ENCODE assay signal across 8 cellular contexts in genomic region chr10:24483701-24484100, GRCh38.
DNase-seq lines count a peak whose midpoint lies in the region; ATAC-seq and TF ChIP-seq lines count a peak whose summit lies in the region.

No MANE protein-coding gene starts in this region.

- H3K4me3 Mint-ChIP-seq in stimulated activated naive CD8-positive, alpha-beta T cell treated with anti-CD3 and anti-CD28 coated beads, Interleukin-15, amount 100 ng/mL, for 72 hours: no peak overlapping the region

- peaks cover 47% of the 10 kb centered on the region for H3K27me3 Mint-ChIP-seq in stimulated activated naive CD8-positive, alpha-beta T cell treated with anti-CD3 and anti-CD28 coated beads, Interleukin-15, amount 100 ng/mL, for 72 hours

- no peaks in the 10 kb centered on the region for H3K9me3 ChIP-seq in SK-N-MC (ENCODE audit: low read depth, low read length)

- H3K9me3 Mint-ChIP-seq in stimulated activated naive CD8-positive, alpha-beta T cell treated with anti-CD3 and anti-CD28 coated beads, Interleukin-15, amount 100 ng/mL, for 72 hours: peaks cover 0 to 17% of the 10 kb centered on the region in 2 donors

- no peak for TF ChIP-seq CTCF in fibroblast of mammary gland (conservative IDR thresholded peaks at IDR 0.05; ENCODE audit: control insufficient read depth, insufficient read depth, low read depth, low read length)

- H3K27ac ChIP-seq in SK-N-MC: peak overlapping the region; percentile 57; the same call in 1 of the 2 replicates

- no peak overlapping the region for H3K9ac ChIP-seq in SK-N-MC (ENCODE audit: insufficient read length)

- H3K4me3 ChIP-seq in SK-N-MC (no peak overlapping the region), fibroblast of mammary gland (ENCODE audit: control insufficient read depth, low read depth, low read length) (no peak overlapping the region)

- H3K4me1 Mint-ChIP-seq in stimulated activated naive CD8-positive, alpha-beta T cell treated with anti-CD3 and anti-CD28 coated beads, Interleukin-15, amount 100 ng/mL, for 72 hours: no peaks in the 10 kb centered on the region

- no peak overlapping the region for H3K27ac Mint-ChIP-seq in stimulated activated naive CD8-positive, alpha-beta T cell treated with anti-CD3 and anti-CD28 coated beads, Interleukin-15, amount 100 ng/mL, for 72 hours

- DNase-seq in stimulated activated CD4-positive, alpha-beta T cell treated with anti-CD3 and anti-CD28 coated beads, Interleukin-15, amount 100 ng/mL, for 24 hours: peak; percentile 26
- DNase-seq in stimulated activated CD4-positive, alpha-beta T cell treated with anti-CD3 and anti-CD28 coated beads, Interleukin-4, amount 100 ng/mL, for 4 hours: no peak
- DNase-seq in SK-N-MC (ENCODE audit: low read depth, low spot score) (no peak), fibroblast of mammary gland (ENCODE audit: low read depth) (peak; percentile 45), activated gamma-delta T cell treated with Interleukin-2 at 50 U/mL for 16 hours (no peak), midbrain (lab: John Stamatoyannopoulos, UW) (no peak)
- no peak for DNase-seq in stimulated activated naive CD8-positive, alpha-beta T cell treated with anti-CD3 and anti-CD28 coated beads, Interleukin-15, amount 100 ng/mL, for 72 hours

- peak; percentile 93 for ATAC-seq in HG03196 (IDR thresholded peaks at IDR 0.05; ENCODE audit: unreplicated experiment)
- peak; percentile 87 for ATAC-seq in stimulated activated naive CD8-positive, alpha-beta T cell treated with anti-CD3 and anti-CD28 coated beads, Interleukin-15, amount 100 ng/mL, for 72 hours

- H3K36me3 ChIP-seq in SK-N-MC (ENCODE audit: insufficient read depth, low read length): no peaks in the 10 kb centered on the region; the same call in 1 of the 2 replicates

Comparison
In these comparisons a context has a peak if more than half of its experiments do, and no peak if none do; other contexts are left out.
1. DNase-seq: peak in stimulated activated CD4-positive, alpha-beta T cell treated with anti-CD3 and anti-CD28 coated beads, Interleukin-15, amount 100 ng/mL, for 24 hours (single experiment) and fibroblast of mammary gland (single experiment); none in stimulated activated CD4-positive, alpha-beta T cell treated with anti-CD3 and anti-CD28 coated beads, Interleukin-4, amount 100 ng/mL, for 4 hours (0 of 2), SK-N-MC (single experiment), stimulated activated naive CD8-positive, alpha-beta T cell treated with anti-CD3 and anti-CD28 coated beads, Interleukin-15, amount 100 ng/mL, for 72 hours (0 of 2), activated gamma-delta T cell treated with Interleukin-2 at 50 U/mL for 16 hours (single experiment) and midbrain (single experiment).